ENCODE assay signal across 8 cellular contexts in genomic region chr13:41310963-41311606, GRCh38. TPM values are rescaled to one million over a fixed set of nuclear protein-coding genes. Genes with fewer than 3 reads are reported as not detected.
DNase-seq lines count a peak whose midpoint lies in the region; ATAC-seq and TF ChIP-seq lines count a peak whose summit lies in the region.

TSS of gene NAA16 (plus strand) at chr13:41311267. CDS start at chr13:41311529, 262 bp downstream.

- H3K9me3 ChIP-seq in HUES64 (ENCODE audit: insufficient read depth, low read depth, low read length): no peaks in the 10 kb centered on the region
- no peaks in the 10 kb centered on the region for H3K9me3 ChIP-seq in OCI-LY3 (ENCODE audit: insufficient read depth, low read length)

- WGBS in HUES64: under 1% methylated on average over 53 of the region's 53 CpGs

- DNase-seq in DMS 273 (lab: John Stamatoyannopoulos, UW; ENCODE audit: unreplicated experiment) (peak; percentile 94), epidermal melanocyte (ENCODE audit: insufficient read length, low spot score) (peak; percentile 92), middle frontal gyrus (ENCODE audit: extremely low spot score, low spot score) (peak; percentile 87)
- peak; percentile 100 for DNase-seq in activated CD8-positive, alpha-beta memory T cell treated with anti-CD3 and anti-CD28 coated beads, Interleukin-2, amount 50 U/mL, for 48 hours
- peak; percentile 90 for DNase-seq in stimulated activated CD8-positive, alpha-beta memory T cell treated with anti-CD3 and anti-CD28 coated beads, Interleukin-2, amount 100 ng/mL, for 1 hour (ENCODE audit: low read depth in 2 of 2)

- no peak for TF ChIP-seq CTCF in OCI-LY3 (IDR thresholded peaks at IDR 0.05; ENCODE audit: low read depth, low read length)

- peak within 1 kb of the TSS; percentile 92 for H3K4me2 ChIP-seq in OCI-LY3 (ENCODE audit: low read length)

- H3K9ac ChIP-seq in HUES64 (ENCODE audit: low read depth, low read length) (peak within 1 kb of the TSS; percentile 96), OCI-LY3 (ENCODE audit: low read length) (peak within 1 kb of the TSS; percentile 87)

- H3K4me3 ChIP-seq in HUES64 (ENCODE audit: low read length): peak within 1 kb of the TSS; percentile 85
- peak within 1 kb of the TSS; percentile 83 for H3K4me3 ChIP-seq in OCI-LY3 (ENCODE audit: low read length)

- H4K20me1 ChIP-seq in OCI-LY3 (ENCODE audit: insufficient read depth, low read length): peaks cover 39% of the 10 kb centered on the region

- no peaks in the 10 kb centered on the region for H3K27me3 ChIP-seq in HUES64 (ENCODE audit: insufficient read depth, low read length)
- H3K27me3 ChIP-seq in OCI-LY3 (ENCODE audit: low read depth, low read length): no peaks in the 10 kb centered on the region

- peaks cover 50% of the 10 kb centered on the region for H3K79me2 ChIP-seq in OCI-LY3 (ENCODE audit: low read length)

- peak within 1 kb of the TSS; percentile 91 for H3K27ac ChIP-seq in HUES64 (ENCODE audit: low read depth, low read length)
- peak within 1 kb of the TSS; percentile 67 for H3K27ac ChIP-seq in OCI-LY3 (ENCODE audit: low read length)

- peak; percentile 54 for ATAC-seq in GM21447 (IDR thresholded peaks at IDR 0.05; ENCODE audit: unreplicated experiment)

- H3K36me3 ChIP-seq in HUES64 (ENCODE audit: insufficient read depth, low read length) (no peaks in the 10 kb centered on the region), OCI-LY3 (replicated peaks; ENCODE audit: low read depth, low read length) (no peaks in the 10 kb centered on the region)

- peaks cover 30% of the 10 kb centered on the region for H3K4me1 ChIP-seq in HUES64 (ENCODE audit: insufficient read depth, low read length)
- peaks cover 24% of the 10 kb centered on the region for H3K4me1 ChIP-seq in OCI-LY3 (ENCODE audit: low read length)

- H2AFZ ChIP-seq in OCI-LY3 (ENCODE audit: low read depth, low read length): peak within 1 kb of the TSS; percentile 99

RNA-seq across cellular contexts. Expression of gene NAA16, which starts in this region (rescaled TPM):
- 21.1 TPM for polyA plus RNA-seq in HUES64 (2013, experiment 1 of 2)
- polyA plus RNA-seq in HUES64 (2013, experiment 2 of 2): 19.9 TPM

Comparison
In these comparisons a context has a peak if more than half of its experiments do, and no peak if none do; other contexts are left out.
1. Peak in every context shown above with its lines: DNase-seq, ATAC-seq, H3K4me3 ChIP-seq and H3K27ac ChIP-seq.